Comparison of ENCODE assay signal across 8 cellular contexts in genomic region chr2:216013080-216013909, GRCh38. TPM values are rescaled to one million over a fixed set of nuclear protein-coding genes. Genes with fewer than 3 reads are reported as not detected.
A peak's percentile ranks its signal among the peaks of the same experiment; 100 is the strongest.
DNase-seq lines count a peak whose midpoint lies in the region; ATAC-seq and TF ChIP-seq lines count a peak whose summit lies in the region.

TSS of gene MREG (minus strand) at chr2:216013551. CDS start at chr2:216013327, 224 bp downstream.

- peak; percentile 49 for ATAC-seq in HG02642 (IDR thresholded peaks at IDR 0.05; ENCODE audit: poor library complexity, unreplicated experiment)
- peak; percentile 69 for ATAC-seq in activated naive CD8-positive, alpha-beta T cell treated with anti-CD3 and anti-CD28 coated beads, Interleukin-2, amount 50 U/mL, for 24 hours
- ATAC-seq in left cardiac atrium, result peak; percentile 80 to 83
- ATAC-seq in upper lobe of right lung, result peak; percentile 91

- no peaks in the 10 kb centered on the region for H3K36me3 Mint-ChIP-seq in activated naive CD8-positive, alpha-beta T cell treated with anti-CD3 and anti-CD28 coated beads, Interleukin-2, amount 50 U/mL, for 24 hours (ENCODE audit: low read depth)
- peaks cover 1% of the 10 kb centered on the region for H3K36me3 Mint-ChIP-seq in progenitor cell of endocrine pancreas (ENCODE audit: insufficient read depth)

- H3K4me1 Mint-ChIP-seq in activated naive CD8-positive, alpha-beta T cell treated with anti-CD3 and anti-CD28 coated beads, Interleukin-2, amount 50 U/mL, for 24 hours, result peaks cover 60% of the 10 kb centered on the region
- H3K4me1 Mint-ChIP-seq in progenitor cell of endocrine pancreas (ENCODE audit: low read depth), result peaks cover 8% of the 10 kb centered on the region

- H3K27me3 Mint-ChIP-seq in activated naive CD8-positive, alpha-beta T cell treated with anti-CD3 and anti-CD28 coated beads, Interleukin-2, amount 50 U/mL, for 24 hours, result no peaks in the 10 kb centered on the region
- no peaks in the 10 kb centered on the region for H3K27me3 Mint-ChIP-seq in progenitor cell of endocrine pancreas

- peak within 1 kb of the TSS; percentile 70 for H3K27ac Mint-ChIP-seq in activated naive CD8-positive, alpha-beta T cell treated with anti-CD3 and anti-CD28 coated beads, Interleukin-2, amount 50 U/mL, for 24 hours
- peak within 1 kb of the TSS; percentile 95 for H3K27ac Mint-ChIP-seq in progenitor cell of endocrine pancreas

- intact Hi-C loops in left cardiac atrium (cut with DNase I), result no loop called here
- intact Hi-C loops in upper lobe of right lung (cut with DNase I), result no loop called here

- H3K4me1 ChIP-seq in upper lobe of right lung, result peaks cover 6% of the 10 kb centered on the region

- H3K4me3 Mint-ChIP-seq in activated naive CD8-positive, alpha-beta T cell treated with anti-CD3 and anti-CD28 coated beads, Interleukin-2, amount 50 U/mL, for 24 hours, result peak within 1 kb of the TSS; percentile 89
- peak within 1 kb of the TSS; percentile 83 for H3K4me3 Mint-ChIP-seq in progenitor cell of endocrine pancreas (ENCODE audit: low read depth)

- no peaks in the 10 kb centered on the region for H3K9me3 ChIP-seq in upper lobe of right lung

- peak; percentile 85 for TF ChIP-seq CTCF in GM12875 (IDR thresholded peaks at IDR 0.05; ENCODE audit: borderline replicate concordance, insufficient read depth, low read depth, low read length)
- peak; percentile 72 for TF ChIP-seq CTCF in progenitor cell of endocrine pancreas (IDR thresholded peaks at IDR 0.05; ENCODE audit: unreplicated experiment)
- peak; percentile 63 for TF ChIP-seq CTCF in upper lobe of right lung (IDR thresholded peaks at IDR 0.05)

- DNase-seq in NCI-H1092 treated with DMSO at 0.1 percent for 48 hours (lab: John Stamatoyannopoulos, UW) (peak; percentile 69), SW480 (ENCODE audit: low spot score) (peak; percentile 77), left cardiac atrium (peak; percentile 77), progenitor cell of endocrine pancreas (ENCODE audit: low spot score, unreplicated experiment) (peak; percentile 87), upper lobe of right lung (peak; percentile 90)
- DNase-seq in activated naive CD8-positive, alpha-beta T cell treated with anti-CD3 and anti-CD28 coated beads, Interleukin-2, amount 50 U/mL, for 24 hours, result peak; percentile 91

- H3K36me3 ChIP-seq in upper lobe of right lung, result no peaks in the 10 kb centered on the region

- H3K27me3 ChIP-seq in upper lobe of right lung, result no peaks in the 10 kb centered on the region

- H3K27ac ChIP-seq in upper lobe of right lung, result peak within 1 kb of the TSS; percentile 66

- H3K9me3 Mint-ChIP-seq in activated naive CD8-positive, alpha-beta T cell treated with anti-CD3 and anti-CD28 coated beads, Interleukin-2, amount 50 U/mL, for 24 hours, result no peaks in the 10 kb centered on the region
- H3K9me3 Mint-ChIP-seq in progenitor cell of endocrine pancreas (ENCODE audit: low read depth), result no peaks in the 10 kb centered on the region

- H3K4me3 ChIP-seq in GM12875 (ENCODE audit: low read depth, low read length) (peak within 1 kb of the TSS; percentile 83), upper lobe of right lung (peak within 1 kb of the TSS; percentile 62)

RNA-seq across cellular contexts. Expression of gene MREG, which starts in this region (rescaled TPM):
- 1 to 10 TPM; 1.1 to 1.3 TPM for total RNA-seq in left cardiac atrium
- 22.8 and 26.8 TPM in 2 replicates for total RNA-seq in progenitor cell of endocrine pancreas
- 16.8 TPM for total RNA-seq in upper lobe of right lung

Comparison
In these comparisons a context has a peak if more than half of its experiments do, and no peak if none do; other contexts are left out.
1. Peak in every context shown above with its lines: DNase-seq, ATAC-seq, H3K4me3 ChIP-seq and H3K27ac ChIP-seq.